10 cellular contexts compared by ENCODE assay signal in the genomic region with DNA sequence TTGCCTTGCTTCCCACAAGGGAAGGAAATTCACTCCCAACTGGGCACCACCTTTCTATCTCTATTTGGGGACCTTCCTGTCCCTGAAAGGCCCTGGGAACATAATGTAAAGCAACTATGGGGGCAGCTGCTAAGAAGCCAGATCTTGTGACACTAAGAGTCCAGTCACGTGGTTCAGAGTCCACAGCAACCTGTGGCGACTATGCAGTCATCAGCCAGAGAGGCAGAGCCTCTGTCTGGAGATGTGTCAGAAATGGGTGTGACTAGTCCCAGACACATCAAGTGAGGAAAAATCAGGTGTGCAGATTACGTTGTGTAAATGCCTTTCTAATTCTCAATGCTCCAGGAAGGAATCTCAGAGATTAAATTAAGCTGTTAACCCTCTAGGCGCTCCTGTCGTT. TPM values are rescaled to one million over a fixed set of nuclear protein-coding genes. Genes with fewer than 3 reads are reported as not detected.
DNase-seq lines count a peak whose midpoint lies in the region; ATAC-seq and TF ChIP-seq lines count a peak whose summit lies in the region.
"Had no signal": no experiment of that assay in that cellular context is flagged by ENCODE, and none has a peak within 500 bp of the region (broad histone marks: within the 10 kb centered on the region; RNA-seq: fewer than 3 reads in every experiment).

No MANE protein-coding gene starts in this region.

- TF ChIP-seq CTCF in natural killer cell (IDR thresholded peaks at IDR 0.05) (no peak), sigmoid colon (IDR thresholded peaks at IDR 0.05) (no peak)

- no peak overlapping the region for H3K27ac ChIP-seq in sigmoid colon
- H3K27ac ChIP-seq: 22Rv1 had no signal

- peaks cover 0 to 9% (median 0%) of the 10 kb centered on the region in 3 donors for H3K27me3 ChIP-seq in sigmoid colon

- no peak overlapping the region for H3K27ac Mint-ChIP-seq in activated naive CD8-positive, alpha-beta T cell treated with anti-CD3 and anti-CD28 coated beads, Interleukin-2, amount 50 U/mL, for 24 hours
- H3K27ac Mint-ChIP-seq in natural killer cell, result peak overlapping the region; percentile 87 to 91
- H3K27ac Mint-ChIP-seq: memory B cell had no signal

- no peaks in the 10 kb centered on the region for H3K9me3 Mint-ChIP-seq in activated naive CD8-positive, alpha-beta T cell treated with anti-CD3 and anti-CD28 coated beads, Interleukin-2, amount 50 U/mL, for 24 hours
- H3K9me3 Mint-ChIP-seq in natural killer cell, result no peaks in the 10 kb centered on the region
- H3K9me3 Mint-ChIP-seq: memory B cell had no signal

- H3K27me3 Mint-ChIP-seq in activated naive CD8-positive, alpha-beta T cell treated with anti-CD3 and anti-CD28 coated beads, Interleukin-2, amount 50 U/mL, for 24 hours, result no peaks in the 10 kb centered on the region
- H3K27me3 Mint-ChIP-seq in natural killer cell (ENCODE audit: low read depth in 2 of 2), result no peaks in the 10 kb centered on the region

- no peak overlapping the region for H3K4me3 ChIP-seq in sigmoid colon

- no peaks in the 10 kb centered on the region for H3K36me3 ChIP-seq in sigmoid colon

- TF ChIP-seq POLR2A in sigmoid colon (IDR thresholded peaks at IDR 0.05), result no peak

- peak overlapping the region; percentile 45 for H3K4me3 Mint-ChIP-seq in activated naive CD8-positive, alpha-beta T cell treated with anti-CD3 and anti-CD28 coated beads, Interleukin-2, amount 50 U/mL, for 24 hours
- H3K4me3 Mint-ChIP-seq in natural killer cell, result peak overlapping the region; percentile 72
- H3K4me3 Mint-ChIP-seq: memory B cell had no signal

- TF ChIP-seq EP300 in sigmoid colon (IDR thresholded peaks at IDR 0.05), result no peak

- H3K36me3 Mint-ChIP-seq in activated naive CD8-positive, alpha-beta T cell treated with anti-CD3 and anti-CD28 coated beads, Interleukin-2, amount 50 U/mL, for 24 hours (ENCODE audit: low read depth), result no peaks in the 10 kb centered on the region
- no peaks in the 10 kb centered on the region for H3K36me3 Mint-ChIP-seq in natural killer cell
- H3K36me3 Mint-ChIP-seq: memory B cell had no signal

- peaks cover 54% of the 10 kb centered on the region for H3K4me1 Mint-ChIP-seq in activated naive CD8-positive, alpha-beta T cell treated with anti-CD3 and anti-CD28 coated beads, Interleukin-2, amount 50 U/mL, for 24 hours
- H3K4me1 Mint-ChIP-seq in natural killer cell, result peaks cover 56% of the 10 kb centered on the region in 2 donors

- peak; percentile 81 for ATAC-seq in activated naive CD8-positive, alpha-beta T cell treated with anti-CD3 and anti-CD28 coated beads, Interleukin-2, amount 50 U/mL, for 24 hours
- peak in 2 of 3 donors; percentile 34 to 48 for ATAC-seq in natural killer cell
- ATAC-seq in GM21723 (IDR thresholded peaks at IDR 0.05; ENCODE audit: unreplicated experiment), result no peak

- intact Hi-C loops in natural killer cell (cut with micrococcal nuclease) (no loop called here), sigmoid colon (cut with DNase I) (no loop called here)

- peaks cover 0 to 2% (median 0%) of the 10 kb centered on the region in 4 donors for H3K9me3 ChIP-seq in sigmoid colon

- DNase-seq in DMS153 (lab: John Stamatoyannopoulos, UW) (peak; percentile 49), DMS153 treated with DMSO at 0.1 percent for 48 hours (lab: John Stamatoyannopoulos, UW; ENCODE audit: unreplicated experiment) (no peak), NCI-H2029 treated with DMSO at 0.1 percent for 48 hours (lab: John Stamatoyannopoulos, UW) (peak; percentile 26), natural killer cell (no peak), sigmoid colon (no peak), dedifferentiated amniotic fluid mesenchymal stem cell (ENCODE audit: extremely low spot score) (no peak)
- DNase-seq in activated naive CD8-positive, alpha-beta T cell treated with anti-CD3 and anti-CD28 coated beads, Interleukin-2, amount 50 U/mL, for 24 hours, result no peak

- peaks cover 0 to 7% (median 6%) of the 10 kb centered on the region in 4 donors for H3K4me1 ChIP-seq in sigmoid colon

- 18 to 50% methylated on average over 5 of the region's 5 CpGs for WGBS in sigmoid colon, 2 donors

RNA-seq across cellular contexts. Expression of a gene that starts 26.6 kb away (rescaled TPM):
- 100 to 1,000 TPM; 168 to 227 (median 190) TPM for total RNA-seq in natural killer cell
- 1 to 10 TPM in 1 of 4 donors, under 1 TPM in 2, not detected in 1; 0.36 to 1.2 (median 0.41) TPM for total RNA-seq in sigmoid colon
- polyA plus RNA-seq in sigmoid colon, result 10 to 100 TPM in 1 of 3 donors, 1 to 10 TPM in 2; 1.6 to 10.3 (median 1.8) TPM

Comparison
In these comparisons a context has a peak if more than half of its experiments do, and no peak if none do; other contexts are left out.
1. DNase-seq: peak in DMS153 (single experiment) and NCI-H2029 treated with DMSO at 0.1 percent for 48 hours (single experiment); none in DMS153 treated with DMSO at 0.1 percent for 48 hours (single experiment), activated naive CD8-positive, alpha-beta T cell treated with anti-CD3 and anti-CD28 coated beads, Interleukin-2, amount 50 U/mL, for 24 hours (single experiment), natural killer cell (single experiment), sigmoid colon (single experiment) and dedifferentiated amniotic fluid mesenchymal stem cell (single experiment).
2. RNA of a gene that starts 26.6 kb away (total RNA-seq): 168 to 227 TPM in natural killer cell; 0.36 to 1.2 TPM in sigmoid colon; every median in the first group is over 10 times any median in the second.